In the genomic region with DNA sequence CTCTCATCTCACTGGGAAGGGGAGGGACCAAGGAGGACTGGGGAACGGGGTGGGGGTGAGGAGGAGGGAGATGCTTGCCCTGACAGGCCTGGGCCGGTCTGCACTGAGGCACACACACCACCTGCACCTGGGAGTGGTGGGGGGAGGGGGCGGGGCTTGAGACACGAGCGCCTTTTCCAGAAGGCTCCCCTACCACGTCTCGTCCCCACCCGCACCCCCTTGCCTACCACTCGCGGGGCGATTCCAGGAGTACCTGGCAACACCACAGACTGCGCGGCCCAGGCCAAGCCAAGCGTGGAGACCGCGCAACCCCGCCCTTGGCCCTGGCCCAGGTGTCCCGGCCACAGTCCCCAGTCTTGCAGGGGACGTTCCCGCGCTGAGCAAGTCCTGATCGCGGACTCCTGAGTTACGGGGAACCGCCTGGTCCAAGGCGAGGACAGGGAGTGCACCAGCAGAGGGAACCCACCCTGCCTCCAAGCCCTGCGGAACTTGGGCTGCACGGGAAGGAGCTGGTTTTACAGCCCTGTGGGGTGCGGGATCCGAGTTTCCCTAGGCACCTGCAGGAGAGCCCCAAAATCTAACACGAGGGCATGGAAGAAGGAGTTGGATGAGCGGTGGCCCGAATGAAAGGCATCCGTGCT, we compare ENCODE assay signal across 17 cellular contexts.
DNase-seq lines count a peak whose midpoint lies in the region; ATAC-seq and TF ChIP-seq lines count a peak whose summit lies in the region.
"Had no signal": no experiment of that assay in that cellular context is flagged by ENCODE, and none has a peak within 500 bp of the region (broad histone marks: within the 10 kb centered on the region; RNA-seq: fewer than 3 reads in every experiment).

No MANE protein-coding gene starts in this region.

- no peak for DNase-seq in left ventricle myocardium inferior
- no peak for DNase-seq in cardiac septum (ENCODE audit: low spot score)
- peak; percentile 5 for DNase-seq in dermis blood vessel endothelial cell
- DNase-seq in kidney tubule cell (ENCODE audit: low spot score) = peak; percentile 63
- peak; percentile 46 for DNase-seq in ureter (ENCODE audit: low spot score)
- DNase-seq in activated naive CD4-positive, alpha-beta T cell (lab: John Stamatoyannopoulos, UW) = no peak
- no peak for DNase-seq in EL
- DNase-seq: activated CD8-positive, alpha-beta memory T cell treated with anti-CD3 and anti-CD28 coated beads for 24 hours; activated gamma-delta T cell treated with Interleukin-2 at 50 U/mL for 16 hours; CD8-positive, alpha-beta memory T cell; NCI-H1048; nephron progenitor cell; SIG-M5; stimulated activated naive B cell treated with anti-CD40 and anti-IgM and Interleukin-4, amounts not matched to agents 10 μg/mL and 1 μg/mL and 100 μg/mL, for 72 hours had no signal

- ATAC-seq in HG03442 (IDR thresholded peaks at IDR 0.05; ENCODE audit: unreplicated experiment) = no peak
- ATAC-seq: stimulated activated naive B cell treated with anti-CD40 and anti-IgM and Interleukin-4, amounts not matched to agents 10 μg/mL and 1 μg/mL and 100 μg/mL, for 72 hours had no signal

- no peak overlapping the region for H3K27ac ChIP-seq in left ventricle myocardium inferior (replicated peaks)
- H3K27ac ChIP-seq: cardiac muscle cell had no signal

- no peaks in the 10 kb centered on the region for H3K9me3 ChIP-seq in left ventricle myocardium inferior (replicated peaks)

- H3K4me1 ChIP-seq in left ventricle myocardium inferior = peaks cover 10% of the 10 kb centered on the region

- TF ChIP-seq CTCF in left ventricle myocardium inferior (IDR thresholded peaks at IDR 0.05; ENCODE audit: borderline replicate concordance) = no peak

- H3K27me3 ChIP-seq in left ventricle myocardium inferior (ENCODE audit: low read depth) = peaks cover 98% of the 10 kb centered on the region

- peak overlapping the region; percentile 29 for H3K4me3 ChIP-seq in left ventricle myocardium inferior
- H3K4me3 ChIP-seq: cardiac muscle cell, lung had no signal

- no peaks in the 10 kb centered on the region for H3K36me3 ChIP-seq in left ventricle myocardium inferior
- H3K36me3 ChIP-seq: cardiac muscle cell had no signal

- intact Hi-C loops in left ventricle myocardium inferior (cut with micrococcal nuclease) (no loop called here), cardiac septum (cut with DNase I) (loop anchor here (10.0 kb wide), 1 partner anchor 124 kb away; no protein-coding TSS in a partner anchor)

Comparison
In these comparisons a context has a peak if more than half of its experiments do, and no peak if none do; other contexts are left out.
1. DNase-seq: peak in dermis blood vessel endothelial cell (single experiment), kidney tubule cell (single experiment) and ureter (single experiment); none in left ventricle myocardium inferior (single experiment), cardiac septum (single experiment), activated naive CD4-positive, alpha-beta T cell (0 of 4) and EL (single experiment).